In the genomic region with DNA sequence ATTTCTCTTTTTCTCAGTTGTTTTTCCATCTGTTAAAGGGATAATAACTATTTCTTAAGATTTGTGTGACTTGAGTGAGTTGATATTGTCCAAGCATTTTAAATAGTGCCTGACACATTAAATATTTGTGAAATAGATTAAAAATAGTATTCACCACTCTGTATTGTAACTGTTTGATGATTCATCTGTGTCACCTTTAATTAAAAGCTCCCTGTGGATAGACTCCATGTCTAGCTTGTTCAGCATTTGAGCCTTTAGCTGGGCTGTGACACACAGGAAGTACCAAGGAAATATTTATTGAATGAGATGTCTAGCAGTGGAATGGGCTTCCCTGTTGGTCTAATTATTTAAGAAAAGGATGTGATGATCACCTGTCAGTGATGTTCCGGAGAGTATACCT, we compare ENCODE assay signal across 8 cellular contexts.
DNase-seq lines count a peak whose midpoint lies in the region; ATAC-seq and TF ChIP-seq lines count a peak whose summit lies in the region.

No MANE protein-coding gene starts in this region.

- H3K27ac ChIP-seq in KMS-11, result peak overlapping the region; percentile 86; the same call in 1 of the 2 replicates
- no peak overlapping the region for H3K27ac ChIP-seq in brain microvascular endothelial cell
- peak overlapping the region; percentile 72 for H3K27ac ChIP-seq in muscle layer of duodenum (ENCODE audit: low read length)

- H3K4me1 ChIP-seq in KMS-11 (ENCODE audit: low read depth, poor library complexity, severe bottlenecking) (peaks cover 37% of the 10 kb centered on the region), muscle layer of duodenum (ENCODE audit: control insufficient read depth in 1 of 2, insufficient read depth in 2 of 2, low read length in 2 of 2) (peaks cover 0 to 15% of the 10 kb centered on the region in 2 donors)

- DNase-seq in AG20443 (ENCODE audit: low spot score) (peak; percentile 16), brain microvascular endothelial cell (peak; percentile 34), Ammon's horn (ENCODE audit: low spot score) (no peak), GM20000 (ENCODE audit: low spot score) (no peak), NCI-H187 treated with DMSO at 0.1 percent for 48 hours (lab: John Stamatoyannopoulos, UW) (no peak)

- peak overlapping the region; percentile 89 for H3K4me2 ChIP-seq in KMS-11

- peak overlapping the region; percentile 53; the same call in 1 of the 2 replicates for H2AFZ ChIP-seq in KMS-11 (ENCODE audit: low read depth)

- no peaks in the 10 kb centered on the region for H3K79me2 ChIP-seq in KMS-11 (ENCODE audit: insufficient read depth, low read depth)

- H3K27me3 ChIP-seq in KMS-11 (ENCODE audit: insufficient read depth, low read depth) (no peaks in the 10 kb centered on the region), brain microvascular endothelial cell (replicated peaks) (no peaks in the 10 kb centered on the region), muscle layer of duodenum (ENCODE audit: low read depth, low read length) (no peaks in the 10 kb centered on the region)

- H3K9ac ChIP-seq in KMS-11, result no peak overlapping the region

- in situ Hi-C loops in brain microvascular endothelial cell (cut with HindIII; ENCODE audit: low pct_ligation_motif_present, low sequenced_read_pairs), result no loop called here

- H3K4me3 ChIP-seq in KMS-11 (IDR thresholded peaks at IDR 0.05; ENCODE audit: insufficient read depth, low read depth, low read length) (no peak overlapping the region), brain microvascular endothelial cell (ENCODE audit: low read depth, low read length) (no peak overlapping the region), muscle layer of duodenum (ENCODE audit: low read depth in 1 of 2, low read length in 2 of 2) (peak overlapping the region; percentile 78 to 95)

- H3K9me3 ChIP-seq in muscle layer of duodenum (ENCODE audit: control insufficient read depth in 1 of 2, low read length in 2 of 2), result no peaks in the 10 kb centered on the region

- TF ChIP-seq CTCF in KMS-11 (conservative IDR thresholded peaks at IDR 0.05; ENCODE audit: low read depth, low read length), result no peak
- TF ChIP-seq CTCF in brain microvascular endothelial cell (IDR thresholded peaks at IDR 0.05; ENCODE audit: low read depth, low read length, missing control alignments), result no peak
- no peak for TF ChIP-seq CTCF in GM20000 (IDR thresholded peaks at IDR 0.05; ENCODE audit: extremely low read depth, missing control alignments)

- no peak for ATAC-seq in GM18517 (IDR thresholded peaks at IDR 0.05; ENCODE audit: unreplicated experiment)

- no peaks in the 10 kb centered on the region for H4K20me1 ChIP-seq in KMS-11 (ENCODE audit: insufficient read depth)

- no peaks in the 10 kb centered on the region for H3K36me3 ChIP-seq in KMS-11 (ENCODE audit: insufficient read depth)
- H3K36me3 ChIP-seq in brain microvascular endothelial cell (replicated peaks), result no peaks in the 10 kb centered on the region
- peaks cover 0 to 7% of the 10 kb centered on the region in 2 donors for H3K36me3 ChIP-seq in muscle layer of duodenum (ENCODE audit: control insufficient read depth in 1 of 2, insufficient read depth in 2 of 2, low read length in 2 of 2)

Comparison
In these comparisons a context has a peak if more than half of its experiments do, and no peak if none do; other contexts are left out.
1. DNase-seq: peak in AG20443 (single experiment) and brain microvascular endothelial cell (single experiment); none in Ammon's horn (single experiment), GM20000 (single experiment) and NCI-H187 treated with DMSO at 0.1 percent for 48 hours (single experiment).
2. H3K4me3 ChIP-seq: peak in muscle layer of duodenum (2 of 2); none in KMS-11 (single experiment) and brain microvascular endothelial cell (single experiment).